ENCODE assay signal across 19 cellular contexts in the genomic region with DNA sequence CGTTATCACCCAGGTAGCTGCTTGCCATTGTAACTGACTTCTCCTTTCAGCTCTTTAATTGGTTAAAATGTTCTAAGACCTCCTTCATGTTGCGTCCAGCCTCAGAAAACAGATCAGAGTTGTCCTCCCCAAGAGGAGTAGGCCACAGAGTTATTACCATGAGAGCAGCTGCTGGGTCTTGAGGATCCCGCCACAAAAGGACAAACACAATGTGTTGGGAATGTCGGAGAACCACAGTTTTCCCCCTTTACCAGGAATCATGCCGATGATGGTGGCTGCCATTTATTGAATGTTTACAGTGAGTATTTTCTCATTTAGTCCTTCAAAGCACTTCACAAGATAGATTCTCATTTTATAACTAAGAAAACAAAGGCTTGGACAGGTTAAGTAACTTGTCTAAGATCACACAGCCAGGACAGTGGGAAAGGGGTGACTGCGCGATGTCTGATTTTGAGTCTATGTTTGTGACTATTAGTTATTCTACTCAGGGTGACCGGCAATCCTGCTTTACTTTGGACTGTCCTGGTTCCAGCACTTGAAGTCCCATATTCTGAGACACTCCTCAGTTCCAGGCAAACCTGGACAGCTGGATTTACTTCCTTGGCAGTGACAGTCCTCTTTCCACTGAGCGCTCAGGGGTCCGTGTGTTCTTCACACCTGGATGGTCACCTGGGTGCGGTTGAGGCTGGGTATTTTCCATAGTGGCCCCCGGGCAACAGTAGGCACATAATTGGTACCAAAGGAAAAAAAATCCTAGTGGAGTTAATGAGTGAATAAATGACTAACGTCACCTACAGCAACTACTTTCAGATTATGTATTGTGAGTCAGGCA.
DNase-seq lines count a peak whose midpoint lies in the region; ATAC-seq, FAIRE-seq and TF ChIP-seq lines count a peak whose summit lies in the region.
"Had no signal": no experiment of that assay in that cellular context is flagged by ENCODE, and none has a peak within 500 bp of the region (broad histone marks: within the 10 kb centered on the region; RNA-seq: fewer than 3 reads in every experiment).

No MANE protein-coding gene starts in this region.

- BruUV-seq in PC-3 (replicated peaks; lab: Mats Ljungman, UMichigan): no TSS peak

- H3K9ac ChIP-seq in PC-3 (ENCODE audit: low read length) (peak overlapping the region; percentile 59), mesenchymal stem cell (ENCODE audit: low read length) (no peak overlapping the region), Karpas-422 (ENCODE audit: low read length) (no peak overlapping the region)

- H2BK15ac ChIP-seq in mesenchymal stem cell (ENCODE audit: low read depth, poor library complexity, severe bottlenecking): no peak overlapping the region

- no peak overlapping the region for H2BK5ac ChIP-seq in mesenchymal stem cell (ENCODE audit: low read depth, low read length, poor library complexity, severe bottlenecking)

- H3K4me3 ChIP-seq in PC-3 (ENCODE audit: low read length) (no peak overlapping the region), bronchial epithelial cell (ENCODE audit: low read depth, low read length) (no peak overlapping the region), mesenchymal stem cell (ENCODE audit: insufficient read depth in 1 of 2, low read depth in 1 of 2, low read length in 2 of 2) (no peak overlapping the region), spleen (no peak overlapping the region), Karpas-422 (ENCODE audit: low read length) (no peak overlapping the region)
- H3K4me3 ChIP-seq: HAP-1, MG63 had no signal

- H2BK12ac ChIP-seq in mesenchymal stem cell (ENCODE audit: low read length in 2 of 2): peak overlapping the region in 1 of 2 experiments; percentile 49

- no peak overlapping the region for H2BK120ac ChIP-seq in mesenchymal stem cell (ENCODE audit: low read depth, low read length)

- intact Hi-C loops in PC-3 (cut with micrococcal nuclease): no loop called here
- intact Hi-C loops in spleen (cut with DNase I; ENCODE audit: low total_unique reads): no loop called here

- no peaks in the 10 kb centered on the region for H3F3A ChIP-seq in PC-3 (ENCODE audit: low read length, unreplicated experiment)

- H3K36me3 ChIP-seq in PC-3 (ENCODE audit: low read depth, low read length): no peaks in the 10 kb centered on the region
- H3K36me3 ChIP-seq in bronchial epithelial cell (ENCODE audit: control insufficient read depth, insufficient read depth, low read length): no peaks in the 10 kb centered on the region
- no peaks in the 10 kb centered on the region for H3K36me3 ChIP-seq in mesenchymal stem cell (ENCODE audit: control insufficient read depth in 1 of 2, insufficient read depth in 2 of 2, low read depth in 1 of 2, low read length in 2 of 2)
- no peaks in the 10 kb centered on the region for H3K36me3 ChIP-seq in spleen
- no peaks in the 10 kb centered on the region for H3K36me3 ChIP-seq in Karpas-422 (ENCODE audit: insufficient read depth, low read length)
- H3K36me3 ChIP-seq: HAP-1, MG63 had no signal

- peak; percentile 28 for FAIRE-seq in bronchial epithelial cell (lab: Jason Lieb, UNC)
- FAIRE-seq: G401.6, GM12892, GM19239 had no signal

- H3K79me1 ChIP-seq in mesenchymal stem cell (replicated peaks; ENCODE audit: low read length, poor library complexity, severe bottlenecking): no peaks in the 10 kb centered on the region

- no peak overlapping the region for H3K23ac ChIP-seq in mesenchymal stem cell (ENCODE audit: low read length in 2 of 2)

- DNase-seq in PC-3: no peak
- no peak for DNase-seq in bronchial epithelial cell (ENCODE audit: low read depth)
- DNase-seq in mesenchymal stem cell: no peak
- peak; percentile 23 for DNase-seq in spleen
- DNase-seq in Karpas-422: no peak
- DNase-seq in stimulated activated CD4-positive, alpha-beta T cell treated with anti-CD3 and anti-CD28 coated beads, Interleukin-2, amount 100 ng/mL, for 24 hours: no peak
- DNase-seq: AML-193; CD4-positive, CD25-positive, alpha-beta regulatory T cell; KBM-7; MG63; NCI-H1105 treated with DMSO at 0.1 percent for 48 hours; NCI-H187; SHP77 treated with DMSO at 0.1 percent for 48 hours had no signal

- no peaks in the 10 kb centered on the region for H4K20me1 ChIP-seq in PC-3 (ENCODE audit: low read length)
- no peaks in the 10 kb centered on the region for H4K20me1 ChIP-seq in Karpas-422 (ENCODE audit: insufficient read depth, low read depth, low read length)

- peak overlapping the region; percentile 93 for H3K27ac ChIP-seq in PC-3 (ENCODE audit: low read length)
- peak overlapping the region; percentile 54 for H3K27ac ChIP-seq in mesenchymal stem cell (ENCODE audit: low read length, poor library complexity, severe bottlenecking)
- no peak overlapping the region for H3K27ac ChIP-seq in spleen
- H3K27ac ChIP-seq in Karpas-422 (ENCODE audit: low read length): no peak overlapping the region
- H3K27ac ChIP-seq: HL-60 had no signal

- no peak overlapping the region for H4K91ac ChIP-seq in mesenchymal stem cell (ENCODE audit: low read length)

- TF ChIP-seq POLR2A in spleen (IDR thresholded peaks at IDR 0.05): no peak

- H2AK5ac ChIP-seq in mesenchymal stem cell (ENCODE audit: low read length, severe bottlenecking): peak overlapping the region; percentile 89

- H3K18ac ChIP-seq in mesenchymal stem cell (ENCODE audit: low read depth in 1 of 2, low read length in 2 of 2): no peak overlapping the region

- no peaks in the 10 kb centered on the region for H3K9me3 ChIP-seq in PC-3 (ENCODE audit: low read length)
- H3K9me3 ChIP-seq in mesenchymal stem cell (ENCODE audit: control insufficient read depth, low read length): no peaks in the 10 kb centered on the region
- H3K9me3 ChIP-seq in spleen: no peaks in the 10 kb centered on the region
- H3K9me3 ChIP-seq in Karpas-422 (ENCODE audit: low read length): no peaks in the 10 kb centered on the region
- H3K9me3 ChIP-seq: HAP-1, MG63 had no signal

- H4K8ac ChIP-seq in mesenchymal stem cell (ENCODE audit: low read length): no peak overlapping the region

- H2AFZ ChIP-seq in PC-3 (ENCODE audit: low read length) (no peak overlapping the region), mesenchymal stem cell (ENCODE audit: low read depth, low read length) (no peak overlapping the region), Karpas-422 (ENCODE audit: low read length) (no peak overlapping the region)

- H3K9me2 ChIP-seq in PC-3 (replicated peaks; ENCODE audit: low read length) (no peaks in the 10 kb centered on the region), Karpas-422 (replicated peaks; ENCODE audit: insufficient read depth, low read length) (no peaks in the 10 kb centered on the region)

- TF ChIP-seq CTCF in PC-3 (conservative IDR thresholded peaks at IDR 0.05; ENCODE audit: low read depth, low read length): no peak
- no peak for TF ChIP-seq CTCF in bronchial epithelial cell (IDR thresholded peaks at IDR 0.05; ENCODE audit: insufficient read depth, low read length, severe bottlenecking)
- no peak for TF ChIP-seq CTCF in spleen (IDR thresholded peaks at IDR 0.05 in 8 of 11, conservative IDR thresholded peaks at IDR 0.05 in 3 of 11)

- 95% methylated on average over 10 of the region's 13 CpGs for WGBS in mesenchymal stem cell
- WGBS in spleen, 5 donors: 88 to 93% (median 90%) methylated on average over 13 of the region's 13 CpGs

- peaks cover 10% of the 10 kb centered on the region for H3K4me1 ChIP-seq in PC-3 (ENCODE audit: insufficient read depth, low read length)
- H3K4me1 ChIP-seq in mesenchymal stem cell (ENCODE audit: control insufficient read depth, insufficient read depth, low read depth, low read length): peaks cover 16% of the 10 kb centered on the region
- H3K4me1 ChIP-seq in spleen: peaks cover 0 to 8% (median 0%) of the 10 kb centered on the region in 6 donors
- no peaks in the 10 kb centered on the region for H3K4me1 ChIP-seq in Karpas-422 (ENCODE audit: low read length)
- H3K4me1 ChIP-seq: HAP-1 had no signal

- peak overlapping the region; percentile 44; the same call in 1 of the 2 replicates for H3K4me2 ChIP-seq in PC-3 (ENCODE audit: low read length)
- H3K4me2 ChIP-seq in mesenchymal stem cell (ENCODE audit: low read length, poor library complexity, severe bottlenecking): no peak overlapping the region
- H3K4me2 ChIP-seq in Karpas-422 (ENCODE audit: low read depth, low read length, poor library complexity, severe bottlenecking): no peak overlapping the region

- H3K4ac ChIP-seq in mesenchymal stem cell (ENCODE audit: low read depth in 1 of 2, low read length in 2 of 2): no peak overlapping the region

- no peaks in the 10 kb centered on the region for H3K27me3 ChIP-seq in PC-3 (ENCODE audit: low read length)
- H3K27me3 ChIP-seq in bronchial epithelial cell (ENCODE audit: control insufficient read depth, insufficient read depth, low read length): no peaks in the 10 kb centered on the region
- no peaks in the 10 kb centered on the region for H3K27me3 ChIP-seq in mesenchymal stem cell (ENCODE audit: control insufficient read depth in 1 of 2, insufficient read depth in 1 of 2, low read length in 2 of 2)
- H3K27me3 ChIP-seq in spleen (replicated peaks in 1 of 7): peaks cover 0 to 5% (median 0%) of the 10 kb centered on the region in 7 donors
- H3K27me3 ChIP-seq in Karpas-422 (ENCODE audit: low read length): no peaks in the 10 kb centered on the region
- H3K27me3 ChIP-seq: MG63 had no signal

- H3K79me2 ChIP-seq in PC-3 (ENCODE audit: low read length) (no peaks in the 10 kb centered on the region), Karpas-422 (ENCODE audit: low read length) (no peaks in the 10 kb centered on the region)

- no peak for ATAC-seq in PC-3
- no peak for ATAC-seq in HG03460 (IDR thresholded peaks at IDR 0.05; ENCODE audit: unreplicated experiment)

- H3K14ac ChIP-seq in mesenchymal stem cell (ENCODE audit: low read length in 2 of 2): no peak overlapping the region

- CTCF ChIA-PET in PC-3 (lab: Charles Lee): no interaction called here

- POLR2A ChIA-PET in PC-3 (lab: Charles Lee; ENCODE audit: unreplicated experiment): interaction anchor here (0.6 kb wide), 1 partner anchor 28 kb away, joined by 3 read pairs; no protein-coding TSS in a partner anchor

Comparison
In these comparisons a context has a peak if more than half of its experiments do, and no peak if none do; other contexts are left out.
1. H3K27ac ChIP-seq: peak in PC-3 (single experiment) and mesenchymal stem cell (single experiment); none in spleen (0 of 8) and Karpas-422 (single experiment).